ENCODE assay signal across 20 cellular contexts in the genomic region with DNA sequence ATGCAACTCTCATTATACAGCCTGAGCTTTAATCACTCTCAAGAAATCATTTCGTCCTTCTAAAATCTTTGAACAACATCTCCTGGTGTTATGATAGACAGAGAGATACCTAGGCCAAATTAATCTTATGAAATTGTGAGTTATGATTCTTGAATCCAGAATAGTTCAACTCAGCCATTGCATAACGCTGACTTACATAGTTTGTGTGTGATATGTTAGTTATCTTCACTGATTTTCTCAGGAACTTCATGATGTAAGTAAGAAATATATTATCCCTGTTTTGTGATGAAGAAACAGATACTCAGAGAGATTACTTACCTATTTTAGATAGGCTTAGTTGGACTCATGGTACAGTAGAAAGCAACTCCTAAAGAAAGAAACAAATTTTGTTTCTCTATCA.
"Had no signal": no experiment of that assay in that cellular context is flagged by ENCODE, and none has a peak within 500 bp of the region (broad histone marks: within the 10 kb centered on the region; RNA-seq: fewer than 3 reads in every experiment).

No MANE protein-coding gene starts in this region.

- H3K27me3 ChIP-seq: dorsolateral prefrontal cortex, esophagus muscularis mucosa, foreskin keratinocyte, gastroesophageal sphincter, heart left ventricle, hepatocyte, left lung had no signal

- H3K27me3 Mint-ChIP-seq: naive B cell had no signal

- H3K4me3 Mint-ChIP-seq: immature natural killer cell, mesothelial cell of epicardium, naive B cell had no signal

- H3K36me3 ChIP-seq: esophagus muscularis mucosa, gastroesophageal sphincter, heart left ventricle, left lung, lower lobe of right lung had no signal

- H3K4me1 Mint-ChIP-seq: immature natural killer cell, naive B cell had no signal

- ATAC-seq: foreskin keratinocyte, gastroesophageal sphincter, heart left ventricle, left cardiac atrium, left lung, left ventricle myocardium superior, lower lobe of right lung, mucosa of descending colon had no signal

- H3K4me1 ChIP-seq: esophagus muscularis mucosa, foreskin keratinocyte, gastroesophageal sphincter, left lung, lower lobe of right lung had no signal

- H3K36me3 Mint-ChIP-seq: immature natural killer cell, mesothelial cell of epicardium, naive B cell had no signal

- H3K9me3 Mint-ChIP-seq: naive B cell had no signal

- H3K27ac Mint-ChIP-seq: immature natural killer cell, mesothelial cell of epicardium, naive B cell had no signal

- H3K4me3 ChIP-seq: coronary artery, dorsolateral prefrontal cortex, esophagus muscularis mucosa, gastroesophageal sphincter, heart left ventricle, hepatocyte, left lung, lower lobe of right lung, mucosa of descending colon had no signal

- H3K79me2 ChIP-seq: hepatocyte had no signal

- DNase-seq: dermis blood vessel endothelial cell; dorsolateral prefrontal cortex; effector CD4-positive, alpha-beta T cell; effector memory CD4-positive, alpha-beta T cell; foreskin keratinocyte; heart left ventricle; hypothalamus; immature natural killer cell; left cardiac atrium; left lung; left ventricle myocardium superior; lower lobe of right lung; mesenchymal stem cell; mucosa of descending colon; naive B cell had no signal

- H2AFZ ChIP-seq: hepatocyte had no signal

- H3K4me2 ChIP-seq: hepatocyte had no signal

- H3K27ac ChIP-seq: coronary artery, dorsolateral prefrontal cortex, esophagus muscularis mucosa, foreskin keratinocyte, gastroesophageal sphincter, heart left ventricle, hepatocyte, left lung, lower lobe of right lung had no signal

- H3K9me3 ChIP-seq: esophagus muscularis mucosa, gastroesophageal sphincter, heart left ventricle, left lung, lower lobe of right lung, mucosa of descending colon had no signal
